ENCODE assay signal across 8 cellular contexts in the genomic region with DNA sequence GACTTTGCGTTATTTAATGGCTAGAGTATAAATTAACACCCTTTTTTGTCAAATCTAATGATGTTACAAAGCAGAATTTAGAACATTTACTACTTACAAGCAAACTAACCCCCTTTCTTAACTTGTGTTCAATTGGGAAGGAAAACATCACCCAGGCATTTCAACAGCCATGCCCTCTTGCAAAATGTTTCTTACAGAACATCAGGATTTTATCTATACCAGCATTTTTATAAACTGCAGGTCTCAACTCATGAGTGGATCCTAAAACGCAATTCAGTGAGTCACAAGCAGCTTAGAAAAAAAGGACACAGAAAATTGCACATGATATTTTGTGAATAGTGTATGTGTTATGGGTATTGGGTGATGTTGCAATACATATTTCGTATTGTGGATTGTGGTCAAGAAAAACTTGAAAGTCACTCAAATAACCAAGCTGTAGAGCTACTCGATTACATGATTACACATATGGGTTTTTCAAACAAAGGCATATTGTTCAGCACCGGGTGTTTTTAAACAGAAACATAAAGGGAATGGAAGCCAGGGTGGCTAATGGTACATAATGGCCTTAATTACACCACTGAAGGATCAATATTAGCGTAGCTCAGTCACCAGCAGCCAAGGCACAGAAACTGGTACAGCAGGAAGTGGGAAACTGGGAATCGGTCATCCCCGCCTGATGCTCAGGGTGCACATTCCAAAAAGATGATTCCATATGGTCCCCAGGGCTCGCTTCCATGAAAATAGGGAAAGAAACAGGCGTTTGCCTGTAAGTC. TPM values are rescaled to one million over a fixed set of nuclear protein-coding genes. Genes with fewer than 3 reads are reported as not detected.
DNase-seq lines count a peak whose midpoint lies in the region.

No MANE protein-coding gene starts in this region.

- H3K4me1 ChIP-seq in iPS DF 6.9 (ENCODE audit: control insufficient read depth, insufficient read depth, low read length), result no peaks in the 10 kb centered on the region

- intact Hi-C loops in activated T-helper 1 cell treated with anti-CD3 and anti-CD28 coated beads, Interleukin-12 subunit alpha, Interleukin-12 subunit beta, Interleukin-2, Interleukin-4 antibody, amounts not matched to agents 30 ng/mL and 10 ng/mL and 1 ng/mL, durations not matched to agents 14 hours and 24 hours and 36 hours (cut with micrococcal nuclease), result loop anchor here (2.0 kb wide), 1 partner anchor 207 kb away; the partner anchor contains the start of gene AMZ2

- H3K4me3 ChIP-seq in MG63 (peak overlapping the region; percentile 69), iPS DF 6.9 (ENCODE audit: low read length) (peak overlapping the region; percentile 76; the same call in 1 of the 2 replicates), skin epidermis (peak overlapping the region; percentile 60 to 90 (median 74))

- peak overlapping the region; percentile 89 for H3K4me3 Mint-ChIP-seq in activated T-helper 1 cell treated with anti-CD3 and anti-CD28 coated beads, Interleukin-12 subunit alpha, Interleukin-12 subunit beta, Interleukin-2, Interleukin-4 antibody, amounts not matched to agents 30 ng/mL and 10 ng/mL and 1 ng/mL, durations not matched to agents 14 hours and 24 hours and 36 hours

- DNase-seq in DMS53 treated with DMSO at 0.1 percent for 48 hours (lab: John Stamatoyannopoulos, UW; ENCODE audit: unreplicated experiment), result peak; percentile 21
- peak; percentile 64 for DNase-seq in MG63
- DNase-seq in activated T-helper 1 cell treated with anti-CD3 and anti-CD28 coated beads, Interleukin-12 subunit alpha, Interleukin-12 subunit beta, Interleukin-2, Interleukin-4 antibody, amounts not matched to agents 30 ng/mL and 10 ng/mL and 1 ng/mL, durations not matched to agents 14 hours and 24 hours and 36 hours (ENCODE audit: low spot score), result no peak
- no peak for DNase-seq in iPS DF 6.9 (ENCODE audit: low read depth, low spot score)
- no peak for DNase-seq in stimulated activated CD4-positive, alpha-beta T cell treated with anti-CD3 and anti-CD28 coated beads, Interleukin-12 subunit alpha, Interleukin-12 subunit beta, amount 100 ng/mL, for 4 hours
- no peak for DNase-seq in stimulated activated CD4-positive, alpha-beta T cell treated with anti-CD3 and anti-CD28 coated beads, Interleukin-2, amount 100 ng/mL, for 48 hours
- no peak for DNase-seq in germinal center (ENCODE audit: low spot score)

- no peaks in the 10 kb centered on the region for H3K27me3 Mint-ChIP-seq in activated T-helper 1 cell treated with anti-CD3 and anti-CD28 coated beads, Interleukin-12 subunit alpha, Interleukin-12 subunit beta, Interleukin-2, Interleukin-4 antibody, amounts not matched to agents 30 ng/mL and 10 ng/mL and 1 ng/mL, durations not matched to agents 14 hours and 24 hours and 36 hours (ENCODE audit: insufficient read depth)

- peaks cover 16% of the 10 kb centered on the region for H3K36me3 Mint-ChIP-seq in activated T-helper 1 cell treated with anti-CD3 and anti-CD28 coated beads, Interleukin-12 subunit alpha, Interleukin-12 subunit beta, Interleukin-2, Interleukin-4 antibody, amounts not matched to agents 30 ng/mL and 10 ng/mL and 1 ng/mL, durations not matched to agents 14 hours and 24 hours and 36 hours (ENCODE audit: low read depth)

- no peak overlapping the region for H3K27ac Mint-ChIP-seq in activated T-helper 1 cell treated with anti-CD3 and anti-CD28 coated beads, Interleukin-12 subunit alpha, Interleukin-12 subunit beta, Interleukin-2, Interleukin-4 antibody, amounts not matched to agents 30 ng/mL and 10 ng/mL and 1 ng/mL, durations not matched to agents 14 hours and 24 hours and 36 hours

- 100% methylated on average over 1 of the region's 10 CpGs for WGBS in iPS DF 6.9 (ENCODE audit: insufficient coverage, insufficient read length)

- H3K36me3 ChIP-seq in MG63, result no peaks in the 10 kb centered on the region
- H3K36me3 ChIP-seq in iPS DF 6.9 (ENCODE audit: control insufficient read depth, insufficient read depth, low read length), result no peaks in the 10 kb centered on the region

- H3K27me3 ChIP-seq in MG63 (no peaks in the 10 kb centered on the region; the same call in 1 of the 2 replicates), iPS DF 6.9 (ENCODE audit: control insufficient read depth, insufficient read depth, low read length) (no peaks in the 10 kb centered on the region)

- H3K9me3 ChIP-seq in MG63, result no peaks in the 10 kb centered on the region
- H3K9me3 ChIP-seq in iPS DF 6.9 (ENCODE audit: control insufficient read depth, insufficient read depth, low read length), result no peaks in the 10 kb centered on the region

- H3K27ac ChIP-seq in iPS DF 6.9 (ENCODE audit: low read length) (no peak overlapping the region), skin epidermis (peak overlapping the region in 20 of 21 experiments; percentile 64 to 98 (median 90))

- H3K4me1 Mint-ChIP-seq in activated T-helper 1 cell treated with anti-CD3 and anti-CD28 coated beads, Interleukin-12 subunit alpha, Interleukin-12 subunit beta, Interleukin-2, Interleukin-4 antibody, amounts not matched to agents 30 ng/mL and 10 ng/mL and 1 ng/mL, durations not matched to agents 14 hours and 24 hours and 36 hours (ENCODE audit: low read depth), result peaks cover 53% of the 10 kb centered on the region

- H3K9me3 Mint-ChIP-seq in activated T-helper 1 cell treated with anti-CD3 and anti-CD28 coated beads, Interleukin-12 subunit alpha, Interleukin-12 subunit beta, Interleukin-2, Interleukin-4 antibody, amounts not matched to agents 30 ng/mL and 10 ng/mL and 1 ng/mL, durations not matched to agents 14 hours and 24 hours and 36 hours, result no peaks in the 10 kb centered on the region

RNA-seq across cellular contexts. Expression of gene WIPI1, which starts 1.4 kb away (rescaled TPM):
- 10.4 and 29.6 TPM in 2 replicates for total RNA-seq in MG63 (2014; rRNA removed; shearing (Covaris generic); ENCODE audit: low replicate concordance)
- total RNA-seq in activated T-helper 1 cell treated with anti-CD3 and anti-CD28 coated beads, Interleukin-12 subunit alpha, Interleukin-12 subunit beta, Interleukin-2, Interleukin-4 antibody, amounts not matched to agents 30 ng/mL and 10 ng/mL and 1 ng/mL, durations not matched to agents 14 hours and 24 hours and 36 hours, result 11.5 and 13.1 TPM in 2 replicates

RNA-seq across cellular contexts. Expression of gene PRKAR1A, which starts 56.3 kb away (rescaled TPM):
- 185 and 279 TPM in 2 replicates for total RNA-seq in MG63 (2014; rRNA removed; shearing (Covaris generic); ENCODE audit: low replicate concordance)
- total RNA-seq in activated T-helper 1 cell treated with anti-CD3 and anti-CD28 coated beads, Interleukin-12 subunit alpha, Interleukin-12 subunit beta, Interleukin-2, Interleukin-4 antibody, amounts not matched to agents 30 ng/mL and 10 ng/mL and 1 ng/mL, durations not matched to agents 14 hours and 24 hours and 36 hours, result 209 and 214 TPM in 2 replicates

Comparison
In these comparisons a context has a peak if more than half of its experiments do, and no peak if none do; other contexts are left out.
1. DNase-seq: peak in DMS53 treated with DMSO at 0.1 percent for 48 hours (single experiment) and MG63 (single experiment); none in activated T-helper 1 cell treated with anti-CD3 and anti-CD28 coated beads, Interleukin-12 subunit alpha, Interleukin-12 subunit beta, Interleukin-2, Interleukin-4 antibody, amounts not matched to agents 30 ng/mL and 10 ng/mL and 1 ng/mL, durations not matched to agents 14 hours and 24 hours and 36 hours (single experiment), iPS DF 6.9 (single experiment), stimulated activated CD4-positive, alpha-beta T cell treated with anti-CD3 and anti-CD28 coated beads, Interleukin-12 subunit alpha, Interleukin-12 subunit beta, amount 100 ng/mL, for 4 hours (single experiment), stimulated activated CD4-positive, alpha-beta T cell treated with anti-CD3 and anti-CD28 coated beads, Interleukin-2, amount 100 ng/mL, for 48 hours (0 of 2) and germinal center (single experiment).
2. Peak in every context shown above with its lines, with median percentiles within 50 percentile points of each other: H3K4me3 ChIP-seq.